ENCODE assay signal across 8 cellular contexts in the genomic region with DNA sequence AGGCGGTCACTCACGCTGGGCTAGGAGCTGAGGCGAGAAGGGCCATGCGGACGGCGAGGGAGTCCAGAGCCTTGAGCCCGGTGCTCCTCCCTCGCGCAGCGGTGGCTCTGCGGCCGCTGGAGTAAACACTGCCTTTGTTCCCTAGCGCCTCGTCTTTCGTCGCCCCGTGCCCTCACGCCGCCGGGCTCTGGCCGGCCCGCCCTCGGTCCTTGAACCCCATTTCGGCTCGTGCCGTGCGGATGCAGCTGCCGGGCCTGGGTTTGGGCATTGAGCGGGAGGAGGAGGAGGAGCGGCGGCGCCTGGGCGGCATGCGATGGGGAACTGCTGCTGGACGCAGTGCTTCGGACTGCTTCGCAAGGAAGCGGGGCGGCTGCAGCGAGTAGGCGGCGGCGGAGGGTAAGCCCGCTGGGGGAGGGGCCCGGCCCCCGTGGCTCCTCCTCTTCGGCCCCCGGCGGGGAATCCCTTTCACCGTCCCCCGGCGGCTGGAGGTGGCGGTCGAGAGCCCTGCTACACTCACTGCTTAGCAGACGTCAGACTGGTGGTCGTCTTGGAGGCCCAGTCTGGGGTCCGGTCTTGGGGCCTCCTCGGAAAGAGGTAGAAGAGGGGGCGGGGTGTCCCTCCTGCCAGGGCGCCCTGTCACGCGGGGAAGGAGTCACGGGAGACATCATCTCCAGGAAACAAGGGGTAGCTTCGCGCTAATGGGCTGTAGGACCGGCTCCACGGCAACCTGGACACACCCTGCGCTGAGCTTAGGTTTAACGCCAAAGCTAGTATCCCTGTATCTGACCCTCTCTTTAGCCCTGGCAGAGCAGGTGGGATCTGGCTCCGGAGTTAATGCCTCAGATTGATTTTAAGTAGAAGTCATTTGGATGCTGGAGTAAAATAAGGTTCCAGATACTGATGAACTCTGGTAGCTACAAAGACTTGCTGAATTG. TPM values are rescaled to one million over a fixed set of nuclear protein-coding genes. Genes with fewer than 3 reads are reported as not detected.
DNase-seq lines count a peak whose midpoint lies in the region; ATAC-seq and TF ChIP-seq lines count a peak whose summit lies in the region.

A gene with protein sequence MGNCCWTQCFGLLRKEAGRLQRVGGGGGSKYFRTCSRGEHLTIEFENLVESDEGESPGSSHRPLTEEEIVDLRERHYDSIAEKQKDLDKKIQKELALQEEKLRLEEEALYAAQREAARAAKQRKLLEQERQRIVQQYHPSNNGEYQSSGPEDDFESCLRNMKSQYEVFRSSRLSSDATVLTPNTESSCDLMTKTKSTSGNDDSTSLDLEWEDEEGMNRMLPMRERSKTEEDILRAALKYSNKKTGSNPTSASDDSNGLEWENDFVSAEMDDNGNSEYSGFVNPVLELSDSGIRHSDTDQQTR (plus strand): TSS at position 9 of the 935 bp plus-strand sequence. CDS start 305 bp downstream, at position 314.

- H3K36me3 Mint-ChIP-seq in activated T-helper 2 cell treated with anti-CD3 and anti-CD28 coated beads, Interferon-gamma antibody, Interleukin-2, Interleukin-4, amounts not matched to agents 10 μg/mL and 5 μg/mL and 100 μg/mL, durations not matched to agents 14 hours and 24 hours and 36 hours (ENCODE audit: low read depth): peaks cover 3% of the 10 kb centered on the region
- no peaks in the 10 kb centered on the region for H3K36me3 Mint-ChIP-seq in nephron (ENCODE audit: low read depth)
- H3K36me3 Mint-ChIP-seq in stimulated activated naive CD8-positive, alpha-beta T cell treated with anti-CD3 and anti-CD28 coated beads, Interleukin-15, Interleukin-2, amounts not matched to agents 100 ng/mL and 50 ng/mL, for 24 hours (ENCODE audit: low read depth): no peaks in the 10 kb centered on the region

- H3K9me3 Mint-ChIP-seq in activated T-helper 2 cell treated with anti-CD3 and anti-CD28 coated beads, Interferon-gamma antibody, Interleukin-2, Interleukin-4, amounts not matched to agents 10 μg/mL and 5 μg/mL and 100 μg/mL, durations not matched to agents 14 hours and 24 hours and 36 hours: no peaks in the 10 kb centered on the region
- no peaks in the 10 kb centered on the region for H3K9me3 Mint-ChIP-seq in nephron
- H3K9me3 Mint-ChIP-seq in stimulated activated naive CD8-positive, alpha-beta T cell treated with anti-CD3 and anti-CD28 coated beads, Interleukin-15, Interleukin-2, amounts not matched to agents 100 ng/mL and 50 ng/mL, for 24 hours: no peaks in the 10 kb centered on the region

- peak within 1 kb of the TSS; percentile 90 for H3K4me3 Mint-ChIP-seq in activated T-helper 2 cell treated with anti-CD3 and anti-CD28 coated beads, Interferon-gamma antibody, Interleukin-2, Interleukin-4, amounts not matched to agents 10 μg/mL and 5 μg/mL and 100 μg/mL, durations not matched to agents 14 hours and 24 hours and 36 hours (ENCODE audit: low read depth)
- H3K4me3 Mint-ChIP-seq in nephron: peak within 1 kb of the TSS; percentile 95 to 99 (median 99)
- peak within 1 kb of the TSS; percentile 94 for H3K4me3 Mint-ChIP-seq in stimulated activated naive CD8-positive, alpha-beta T cell treated with anti-CD3 and anti-CD28 coated beads, Interleukin-15, Interleukin-2, amounts not matched to agents 100 ng/mL and 50 ng/mL, for 24 hours

- DNase-seq in Daoy (ENCODE audit: low read depth) (peak; percentile 72), RWPE2 (ENCODE audit: low spot score) (peak; percentile 78), fibroblast of peridontal ligament (ENCODE audit: extremely low read depth) (peak; percentile 57)
- no peak for DNase-seq in Jurkat, Clone E6-1 (ENCODE audit: low read depth, low spot score)
- peak; percentile 77 for DNase-seq in activated T-helper 2 cell treated with anti-CD3 and anti-CD28 coated beads, Interferon-gamma antibody, Interleukin-2, Interleukin-4, amounts not matched to agents 10 μg/mL and 5 μg/mL and 100 μg/mL, durations not matched to agents 14 hours and 24 hours and 36 hours (ENCODE audit: low spot score)

- peak within 1 kb of the TSS; percentile 94 for H3K27ac Mint-ChIP-seq in activated T-helper 2 cell treated with anti-CD3 and anti-CD28 coated beads, Interferon-gamma antibody, Interleukin-2, Interleukin-4, amounts not matched to agents 10 μg/mL and 5 μg/mL and 100 μg/mL, durations not matched to agents 14 hours and 24 hours and 36 hours
- peak within 1 kb of the TSS; percentile 99 to 100 (median 99) for H3K27ac Mint-ChIP-seq in nephron
- peak within 1 kb of the TSS; percentile 97 for H3K27ac Mint-ChIP-seq in stimulated activated naive CD8-positive, alpha-beta T cell treated with anti-CD3 and anti-CD28 coated beads, Interleukin-15, Interleukin-2, amounts not matched to agents 100 ng/mL and 50 ng/mL, for 24 hours

- intact Hi-C loops in activated T-helper 2 cell treated with anti-CD3 and anti-CD28 coated beads, Interferon-gamma antibody, Interleukin-2, Interleukin-4, amounts not matched to agents 10 μg/mL and 5 μg/mL and 100 μg/mL, durations not matched to agents 14 hours and 24 hours and 36 hours (cut with micrococcal nuclease): loop anchor here (1.0 to 5.0 kb wide), 8 partner anchors 17 to 405 kb away; partner anchors contain the start of genes LARP7 and NEUROG2

- peaks cover 32% of the 10 kb centered on the region for H3K4me1 Mint-ChIP-seq in activated T-helper 2 cell treated with anti-CD3 and anti-CD28 coated beads, Interferon-gamma antibody, Interleukin-2, Interleukin-4, amounts not matched to agents 10 μg/mL and 5 μg/mL and 100 μg/mL, durations not matched to agents 14 hours and 24 hours and 36 hours (ENCODE audit: low read depth)
- H3K4me1 Mint-ChIP-seq in nephron: peaks cover 26% of the 10 kb centered on the region
- peaks cover 42% of the 10 kb centered on the region for H3K4me1 Mint-ChIP-seq in stimulated activated naive CD8-positive, alpha-beta T cell treated with anti-CD3 and anti-CD28 coated beads, Interleukin-15, Interleukin-2, amounts not matched to agents 100 ng/mL and 50 ng/mL, for 24 hours (ENCODE audit: low read depth)

- TF ChIP-seq CTCF in RWPE2 (IDR thresholded peaks at IDR 0.05; ENCODE audit: poor library complexity, severe bottlenecking): peak; percentile 42
- peak; percentile 48 to 55 (median 48) for TF ChIP-seq CTCF in nephron (IDR thresholded peaks at IDR 0.05; ENCODE audit: unreplicated experiment in 3 of 3)

- peak within 1 kb of the TSS; percentile 79 for H3K4me3 ChIP-seq in Jurkat, Clone E6-1 (ENCODE audit: low read length)
- peak within 1 kb of the TSS; percentile 90 for H3K4me3 ChIP-seq in RWPE2 (ENCODE audit: severe bottlenecking)

- no peaks in the 10 kb centered on the region for H3K9me3 ChIP-seq in RWPE2 (ENCODE audit: severe bottlenecking)

- H3K36me3 ChIP-seq in RWPE2 (ENCODE audit: low read depth): no peaks in the 10 kb centered on the region

- peaks cover 6% of the 10 kb centered on the region for H3K27me3 Mint-ChIP-seq in activated T-helper 2 cell treated with anti-CD3 and anti-CD28 coated beads, Interferon-gamma antibody, Interleukin-2, Interleukin-4, amounts not matched to agents 10 μg/mL and 5 μg/mL and 100 μg/mL, durations not matched to agents 14 hours and 24 hours and 36 hours (ENCODE audit: low read depth)
- H3K27me3 Mint-ChIP-seq in nephron (ENCODE audit: low read depth): no peaks in the 10 kb centered on the region
- H3K27me3 Mint-ChIP-seq in stimulated activated naive CD8-positive, alpha-beta T cell treated with anti-CD3 and anti-CD28 coated beads, Interleukin-15, Interleukin-2, amounts not matched to agents 100 ng/mL and 50 ng/mL, for 24 hours: no peaks in the 10 kb centered on the region

- peak within 1 kb of the TSS; percentile 91 for H3K27ac ChIP-seq in RWPE2 (ENCODE audit: poor library complexity, severe bottlenecking)

- ATAC-seq in GM21619 (IDR thresholded peaks at IDR 0.05; ENCODE audit: unreplicated experiment): peak; percentile 65
- peak; percentile 73 for ATAC-seq in RWPE2 (ENCODE audit: low read depth)

- H3K27me3 ChIP-seq in RWPE2 (ENCODE audit: insufficient read depth, poor library complexity, severe bottlenecking): no peaks in the 10 kb centered on the region

- H3K4me1 ChIP-seq in RWPE2 (ENCODE audit: insufficient read depth, poor library complexity, severe bottlenecking): peaks cover 16% of the 10 kb centered on the region

RNA-seq across cellular contexts. Expression of the gene that starts here (rescaled TPM):
- total RNA-seq in Daoy (2014; rRNA removed; shearing (Covaris generic)): 19.7 and 20.2 TPM in 2 replicates
- 24.9 TPM for polyA plus RNA-seq in Jurkat, Clone E6-1 (2012; ENCODE audit: insufficient read depth, insufficient read length)
- 19.3 and 21.7 TPM in 2 replicates for total RNA-seq in activated T-helper 2 cell treated with anti-CD3 and anti-CD28 coated beads, Interferon-gamma antibody, Interleukin-2, Interleukin-4, amounts not matched to agents 10 μg/mL and 5 μg/mL and 100 μg/mL, durations not matched to agents 14 hours and 24 hours and 36 hours
